Comparison of ENCODE assay signal across 13 cellular contexts in the genomic region with DNA sequence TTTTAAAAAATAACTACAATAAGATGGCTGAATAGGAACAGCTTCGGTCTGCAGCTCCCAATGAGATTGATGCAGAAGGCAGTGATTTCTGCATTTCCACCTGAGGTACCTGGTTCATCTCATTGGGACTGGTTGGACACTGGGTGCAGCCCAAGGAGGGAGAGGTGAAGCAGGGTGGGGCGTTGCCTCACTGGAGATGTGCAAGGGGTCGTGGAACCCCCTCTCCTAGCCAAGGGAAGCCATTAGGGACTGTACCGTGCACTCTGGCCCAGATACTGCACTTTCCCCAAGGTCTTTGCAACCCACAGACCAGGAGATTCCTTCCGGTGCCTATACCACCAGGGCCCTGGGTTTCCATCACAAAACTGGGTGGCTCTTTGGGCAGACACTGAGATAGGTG.
DNase-seq lines count a peak whose midpoint lies in the region; ATAC-seq and TF ChIP-seq lines count a peak whose summit lies in the region.
"Had no signal": no experiment of that assay in that cellular context is flagged by ENCODE, and none has a peak within 500 bp of the region (broad histone marks: within the 10 kb centered on the region; RNA-seq: fewer than 3 reads in every experiment).

No MANE protein-coding gene starts in this region.

- H2BK5ac ChIP-seq in IMR-90 (ENCODE audit: low read depth, low read length, poor library complexity, severe bottlenecking) = no peak overlapping the region

- no peak overlapping the region for H3K4ac ChIP-seq in IMR-90 (ENCODE audit: low read depth, low read length)

- H3K36me3 ChIP-seq in IMR-90 (ENCODE audit: control insufficient read depth, insufficient read depth, low read length) = no peaks in the 10 kb centered on the region
- no peaks in the 10 kb centered on the region for H3K36me3 ChIP-seq in OCI-LY3 (replicated peaks; ENCODE audit: low read depth, low read length)
- H3K36me3 ChIP-seq in left lung = no peaks in the 10 kb centered on the region
- H3K36me3 ChIP-seq: BLaER1 treated with 17β-estradiol and CSF1 and Interleukin-3, amounts not matched to agents 10 nM and 100 nM; HAP-1 had no signal

- BruUV-seq in IMR-90 (replicated peaks; lab: Mats Ljungman, UMichigan) = no TSS peak

- H3K4me2 ChIP-seq in IMR-90 (ENCODE audit: low read depth, low read length) (no peak overlapping the region), OCI-LY3 (ENCODE audit: low read length) (no peak overlapping the region)
- H3K4me2 ChIP-seq: BLaER1 treated with 17β-estradiol and CSF1 and Interleukin-3, amounts not matched to agents 10 nM and 100 nM had no signal

- no peak overlapping the region for H2BK15ac ChIP-seq in IMR-90 (ENCODE audit: low read depth, low read length)

- no peak overlapping the region for H2AK9ac ChIP-seq in IMR-90 (replicated peaks; ENCODE audit: low read depth, low read length, poor library complexity)

- no peak overlapping the region; the same call in 1 of the 2 replicates for H4K5ac ChIP-seq in IMR-90 (ENCODE audit: low read depth, low read length)

- H4K8ac ChIP-seq in IMR-90 (ENCODE audit: low read depth in 2 of 2, low read length in 2 of 2) = 0 out of 4 replicates have a peak overlapping the region, but pooled peaks of 1 of the 2 experiments have one; percentile 15

- TF ChIP-seq POLR2A in IMR-90 (IDR thresholded peaks at IDR 0.05; ENCODE audit: low read depth, low read length) = no peak

- 0 out of 2 replicates have a peak overlapping the region, but pooled peaks have one; percentile 14 for H2BK20ac ChIP-seq in IMR-90 (ENCODE audit: low read depth, low read length)

- TF ChIP-seq CTCF in IMR-90 (conservative IDR thresholded peaks at IDR 0.05; ENCODE audit: low read depth, low read length) (no peak), OCI-LY3 (IDR thresholded peaks at IDR 0.05; ENCODE audit: low read depth, low read length) (no peak), left lung (IDR thresholded peaks at IDR 0.05) (no peak)

- H3K27ac ChIP-seq in IMR-90 (ENCODE audit: insufficient read depth, low read length) = no peak overlapping the region
- H3K27ac ChIP-seq in OCI-LY3 (ENCODE audit: low read length) = no peak overlapping the region
- no peak overlapping the region for H3K27ac ChIP-seq in left lung
- H3K27ac ChIP-seq: BLaER1 treated with 17β-estradiol and CSF1 and Interleukin-3, amounts not matched to agents 10 nM and 100 nM had no signal

- H4K91ac ChIP-seq in IMR-90 (ENCODE audit: insufficient read depth, low read depth, low read length) = no peak overlapping the region

- no peak overlapping the region for H3K23ac ChIP-seq in IMR-90 (ENCODE audit: low read depth, low read length)

- H3K9ac ChIP-seq in IMR-90 (ENCODE audit: low read depth, low read length) = no peak overlapping the region
- no peak overlapping the region for H3K9ac ChIP-seq in OCI-LY3 (ENCODE audit: low read length)
- H3K9ac ChIP-seq: BLaER1 treated with 17β-estradiol and CSF1 and Interleukin-3, amounts not matched to agents 10 nM and 100 nM had no signal

- no peak for DNase-seq in IMR-90
- DNase-seq in left lung = no peak
- DNase-seq in posterior vena cava (ENCODE audit: low spot score) = peak; percentile 76
- DNase-seq in NCI-H2107 treated with DMSO at 0.1 percent for 48 hours (lab: John Stamatoyannopoulos, UW; ENCODE audit: unreplicated experiment) = no peak
- DNase-seq: CD8-positive, alpha-beta T cell; DMS79 treated with DMSO at 0.1 percent for 48 hours; GF-D8 had no signal

- no peak overlapping the region for H3K14ac ChIP-seq in IMR-90 (replicated peaks; ENCODE audit: low read depth, low read length)

- no peaks in the 10 kb centered on the region for H3K79me1 ChIP-seq in IMR-90 (ENCODE audit: low read depth in 1 of 2, low read length in 2 of 2)

- intact Hi-C loops in IMR-90 (cut with micrococcal nuclease) (no loop called here), left lung (cut with DNase I) (no loop called here), posterior vena cava (cut with DNase I) (no loop called here)

- in situ Hi-C loops in IMR-90 (cut with MboI; ENCODE audit: low sequenced_read_pairs) = no loop called here

- no peak overlapping the region for H2AK5ac ChIP-seq in IMR-90 (ENCODE audit: low read depth, low read length)

- H4K20me1 ChIP-seq in IMR-90 (ENCODE audit: insufficient read depth, low read length) = no peaks in the 10 kb centered on the region
- no peaks in the 10 kb centered on the region for H4K20me1 ChIP-seq in OCI-LY3 (ENCODE audit: insufficient read depth, low read length)
- H4K20me1 ChIP-seq: BLaER1 treated with 17β-estradiol and CSF1 and Interleukin-3, amounts not matched to agents 10 nM and 100 nM had no signal

- TF ChIP-seq RAD21 in IMR-90 (IDR thresholded peaks at IDR 0.05; ENCODE audit: low read length) = no peak

- no peak overlapping the region for H3K4me3 ChIP-seq in IMR-90 (ENCODE audit: insufficient read depth, low read depth, low read length)
- H3K4me3 ChIP-seq in OCI-LY3 (ENCODE audit: low read length) = no peak overlapping the region
- H3K4me3 ChIP-seq in left lung = no peak overlapping the region
- H3K4me3 ChIP-seq: BLaER1 treated with 17β-estradiol and CSF1 and Interleukin-3, amounts not matched to agents 10 nM and 100 nM; HAP-1 had no signal

- 100% methylated on average over 1 of the region's 5 CpGs; no CpG with 5 or more reads in 1 of the 2 experiments for WGBS in IMR-90 (ENCODE audit: extremely low coverage in 2 of 2, insufficient read length in 1 of 2), 2 experiments

- H3K18ac ChIP-seq in IMR-90 (ENCODE audit: low read depth, low read length) = no peak overlapping the region

- dilution Hi-C loops in IMR-90 (cut with HindIII; ENCODE audit: low sequenced_read_pairs, unreplicated experiment) = no loop called here

- H2AFZ ChIP-seq in IMR-90 (replicated peaks; ENCODE audit: low read length, poor library complexity) = peak overlapping the region; percentile 11
- H2AFZ ChIP-seq in OCI-LY3 (ENCODE audit: low read depth, low read length) = 0 out of 2 replicates have a peak overlapping the region, but pooled peaks have one; percentile 14

- POLR2A ChIA-PET in IMR-90 (lab: Charles Lee; ENCODE audit: unreplicated experiment) = no interaction called here

- H3K9me3 ChIP-seq in IMR-90 (ENCODE audit: control insufficient read depth, insufficient read depth, low read length) (no peaks in the 10 kb centered on the region), OCI-LY3 (ENCODE audit: insufficient read depth, low read length) (no peaks in the 10 kb centered on the region), left lung (peaks cover 0 to 2% of the 10 kb centered on the region in 2 donors)
- H3K9me3 ChIP-seq: HAP-1 had no signal

- no peak overlapping the region for H3K56ac ChIP-seq in IMR-90 (ENCODE audit: extremely low read depth, insufficient read depth, low read length)

- H3K9me1 ChIP-seq in IMR-90 (ENCODE audit: insufficient read depth, low read length) = no peaks in the 10 kb centered on the region

- no peaks in the 10 kb centered on the region for H3K79me2 ChIP-seq in OCI-LY3 (ENCODE audit: low read length)

- ATAC-seq in IMR-90 (ENCODE audit: low read depth) (no peak), left lung (peak; percentile 17), HG02623 (IDR thresholded peaks at IDR 0.05; ENCODE audit: unreplicated experiment) (no peak), HG03571 (IDR thresholded peaks at IDR 0.05; ENCODE audit: unreplicated experiment) (no peak)
- ATAC-seq: CD8-positive, alpha-beta T cell; HepG2 had no signal

- CTCF ChIA-PET in IMR-90 (lab: Yijun Ruan, JAX) = interaction anchor here (0.6 kb wide), 1 partner anchor 14 kb away, joined by 3 read pairs; no protein-coding TSS in a partner anchor

- H3K4me1 ChIP-seq in IMR-90 (ENCODE audit: control insufficient read depth, insufficient read depth, low read length) (no peaks in the 10 kb centered on the region), OCI-LY3 (ENCODE audit: low read length) (no peaks in the 10 kb centered on the region), left lung (no peaks in the 10 kb centered on the region)
- H3K4me1 ChIP-seq: HAP-1 had no signal

- H3K27me3 ChIP-seq in IMR-90 (ENCODE audit: control insufficient read depth, insufficient read depth, low read length) (no peaks in the 10 kb centered on the region), OCI-LY3 (ENCODE audit: low read depth, low read length) (no peaks in the 10 kb centered on the region), left lung (no peaks in the 10 kb centered on the region)
- H3K27me3 ChIP-seq: BLaER1 treated with 17β-estradiol and CSF1 and Interleukin-3, amounts not matched to agents 10 nM and 100 nM had no signal

- H2BK120ac ChIP-seq in IMR-90 (ENCODE audit: low read depth, low read length) = 0 out of 2 replicates have a peak overlapping the region, but pooled peaks have one; percentile 8

TF ChIP-seq in IMR-90, 13 proteins besides CTCF, POLR2A, EP300 and RAD21:
- TF ChIP-seq MXI1 (IDR thresholded peaks at IDR 0.05; ENCODE audit: borderline replicate concordance, low read depth, low read length) = no peak
- TF ChIP-seq BHLHE40 (IDR thresholded peaks at IDR 0.05; ENCODE audit: low read depth, low read length) = no peak
- no peak for TF ChIP-seq USF2 (IDR thresholded peaks at IDR 0.05; ENCODE audit: low read depth, low read length)
- TF ChIP-seq MAFK (IDR thresholded peaks at IDR 0.05; ENCODE audit: low read depth, low read length) = no peak
- TF ChIP-seq NFE2L2 (IDR thresholded peaks at IDR 0.05; ENCODE audit: low read depth, low read length) = no peak
- TF ChIP-seq, protein P1, sequence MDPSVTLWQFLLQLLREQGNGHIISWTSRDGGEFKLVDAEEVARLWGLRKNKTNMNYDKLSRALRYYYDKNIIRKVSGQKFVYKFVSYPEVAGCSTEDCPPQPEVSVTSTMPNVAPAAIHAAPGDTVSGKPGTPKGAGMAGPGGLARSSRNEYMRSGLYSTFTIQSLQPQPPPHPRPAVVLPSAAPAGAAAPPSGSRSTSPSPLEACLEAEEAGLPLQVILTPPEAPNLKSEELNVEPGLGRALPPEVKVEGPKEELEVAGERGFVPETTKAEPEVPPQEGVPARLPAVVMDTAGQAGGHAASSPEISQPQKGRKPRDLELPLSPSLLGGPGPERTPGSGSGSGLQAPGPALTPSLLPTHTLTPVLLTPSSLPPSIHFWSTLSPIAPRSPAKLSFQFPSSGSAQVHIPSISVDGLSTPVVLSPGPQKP (IDR thresholded peaks at IDR 0.05; ENCODE audit: borderline replicate concordance, low read depth, low read length) = no peak
- TF ChIP-seq CEBPB (IDR thresholded peaks at IDR 0.05; ENCODE audit: low read depth, low read length) = no peak
